In the genomic region with DNA sequence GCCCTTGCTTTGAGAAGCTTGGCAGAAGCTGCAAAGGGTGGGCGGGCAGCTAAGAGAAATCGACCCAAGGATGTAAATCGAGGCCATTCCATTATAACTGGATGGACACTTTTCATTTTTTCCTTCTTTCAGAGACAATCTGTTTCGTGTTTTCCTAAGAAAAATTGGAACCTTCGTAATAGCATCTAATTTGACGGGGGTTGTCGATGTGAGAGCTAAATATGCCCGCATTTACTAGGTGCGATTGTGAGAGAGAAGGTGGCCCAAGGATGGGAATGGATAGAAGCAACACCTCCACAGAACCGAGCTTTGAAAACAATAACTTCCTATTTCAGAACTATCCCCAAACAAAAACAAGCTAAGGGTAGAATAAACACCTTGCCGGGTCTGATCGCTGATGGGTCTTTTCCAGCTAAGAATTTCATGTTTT, we compare ENCODE assay signal across 8 cellular contexts. TPM values are rescaled to one million over a fixed set of nuclear protein-coding genes. Genes with fewer than 3 reads are reported as not detected.
DNase-seq lines count a peak whose midpoint lies in the region; ATAC-seq and TF ChIP-seq lines count a peak whose summit lies in the region.

No MANE protein-coding gene starts in this region.

- no peaks in the 10 kb centered on the region for H3K36me3 ChIP-seq in HUES6 (ENCODE audit: control insufficient read depth, insufficient read depth, low read length)

- H3K4me3 Mint-ChIP-seq in dendritic cell treated with granulocyte-macrophage colony-stimulating factor and Interleukin-4, amounts not matched to agents 40 ng/mL and 50 ng/mL, for 4 days = peak overlapping the region; percentile 80
- peak overlapping the region; percentile 54 to 91 (median 78) for H3K4me3 Mint-ChIP-seq in naive B cell

- TF ChIP-seq CTCF in 22Rv1 (IDR thresholded peaks at IDR 0.05) = no peak

- intact Hi-C loops in dendritic cell treated with granulocyte-macrophage colony-stimulating factor and Interleukin-4, amounts not matched to agents 40 ng/mL and 50 ng/mL, for 4 days (cut with micrococcal nuclease) = no loop called here

- peak overlapping the region; percentile 91 for H3K27ac Mint-ChIP-seq in dendritic cell treated with granulocyte-macrophage colony-stimulating factor and Interleukin-4, amounts not matched to agents 40 ng/mL and 50 ng/mL, for 4 days
- H3K27ac Mint-ChIP-seq in naive B cell = no peak overlapping the region

- peaks cover 21% of the 10 kb centered on the region for H3K4me1 Mint-ChIP-seq in dendritic cell treated with granulocyte-macrophage colony-stimulating factor and Interleukin-4, amounts not matched to agents 40 ng/mL and 50 ng/mL, for 4 days (ENCODE audit: low read depth)
- H3K4me1 Mint-ChIP-seq in naive B cell = no peaks in the 10 kb centered on the region

- peak overlapping the region; percentile 15 for H3K9ac ChIP-seq in HUES6 (ENCODE audit: low read length)

- H3K4me3 ChIP-seq in HUES6 (ENCODE audit: low read depth, low read length) = peak overlapping the region; percentile 64

- DNase-seq in naive B cell = no peak
- no peak for DNase-seq in NCI-H2196 treated with DMSO at 0.1 percent for 48 hours (lab: John Stamatoyannopoulos, UW; ENCODE audit: unreplicated experiment)
- no peak for DNase-seq in glomerular visceral epithelial cell (ENCODE audit: extremely low spot score)

- H3K9me3 Mint-ChIP-seq in dendritic cell treated with granulocyte-macrophage colony-stimulating factor and Interleukin-4, amounts not matched to agents 40 ng/mL and 50 ng/mL, for 4 days = no peaks in the 10 kb centered on the region
- peaks cover 0 to 3% (median 0%) of the 10 kb centered on the region in 7 donors for H3K9me3 Mint-ChIP-seq in naive B cell

- peaks cover 42% of the 10 kb centered on the region for H3K27me3 Mint-ChIP-seq in dendritic cell treated with granulocyte-macrophage colony-stimulating factor and Interleukin-4, amounts not matched to agents 40 ng/mL and 50 ng/mL, for 4 days
- peaks cover 44 to 81% (median 78%) of the 10 kb centered on the region in 3 donors for H3K27me3 Mint-ChIP-seq in naive B cell

- H3K27ac ChIP-seq in 22Rv1 = peak overlapping the region; percentile 63
- H3K27ac ChIP-seq in HUES6 (ENCODE audit: low read depth, low read length) = no peak overlapping the region

- no peaks in the 10 kb centered on the region for H3K9me3 ChIP-seq in HUES6 (ENCODE audit: control insufficient read depth, insufficient read depth, low read depth, low read length)

- no peaks in the 10 kb centered on the region for H3K36me3 Mint-ChIP-seq in dendritic cell treated with granulocyte-macrophage colony-stimulating factor and Interleukin-4, amounts not matched to agents 40 ng/mL and 50 ng/mL, for 4 days (ENCODE audit: low read depth)
- no peaks in the 10 kb centered on the region for H3K36me3 Mint-ChIP-seq in naive B cell

- peaks cover 4% of the 10 kb centered on the region; the same call in 1 of the 2 replicates for H3K4me1 ChIP-seq in HUES6 (ENCODE audit: control insufficient read depth, insufficient read depth, low read length)

- ATAC-seq in naive B cell (ENCODE audit: low read depth in 2 of 2) (peak in 1 of 2 donors; percentile 11), HG03196 (IDR thresholded peaks at IDR 0.05; ENCODE audit: unreplicated experiment) (no peak), GM18502 (IDR thresholded peaks at IDR 0.05; ENCODE audit: poor library complexity, unreplicated experiment) (no peak)

- peaks cover 100% of the 10 kb centered on the region for H3K27me3 ChIP-seq in HUES6 (ENCODE audit: control insufficient read depth, insufficient read depth, low read length)

RNA-seq across cellular contexts. Expression of a gene that starts 0.8 kb away (rescaled TPM):
- polyA plus RNA-seq in naive B cell (ENCODE audit: low read depth in 6 of 6) = not detected

RNA-seq across cellular contexts. Expression of a gene that starts 12.1 kb away (rescaled TPM):
- not detected for polyA plus RNA-seq in naive B cell (ENCODE audit: low read depth in 6 of 6)

RNA-seq across cellular contexts. Expression of a gene that starts 16.2 kb away (rescaled TPM):
- not detected for polyA plus RNA-seq in naive B cell (ENCODE audit: low read depth in 6 of 6)

RNA-seq across cellular contexts. Expression of a gene that starts 21.0 kb away (rescaled TPM):
- not detected for polyA plus RNA-seq in naive B cell (ENCODE audit: low read depth in 6 of 6)

RNA-seq across cellular contexts. Expression of a gene that starts 25.1 kb away (rescaled TPM):
- polyA plus RNA-seq in naive B cell (ENCODE audit: low read depth in 6 of 6) = not detected
